Comparison of ENCODE assay signal across 14 cellular contexts in genomic region chr14:90795744-90796143, GRCh38. TPM values are rescaled to one million over a fixed set of nuclear protein-coding genes. Genes with fewer than 3 reads are reported as not detected.
DNase-seq lines count a peak whose midpoint lies in the region; ATAC-seq and TF ChIP-seq lines count a peak whose summit lies in the region.
"Had no signal": no experiment of that assay in that cellular context is flagged by ENCODE, and none has a peak within 500 bp of the region (broad histone marks: within the 10 kb centered on the region; RNA-seq: fewer than 3 reads in every experiment).

No MANE protein-coding gene starts in this region.

- H3K27me3 Mint-ChIP-seq in naive thymus-derived CD4-positive, alpha-beta T cell, result no peaks in the 10 kb centered on the region
- H3K27me3 Mint-ChIP-seq: central memory CD8-positive, alpha-beta T cell had no signal

- H2AFZ ChIP-seq in neuronal stem cell (ENCODE audit: low read length), result no peak overlapping the region

- H3K9me3 Mint-ChIP-seq in naive thymus-derived CD4-positive, alpha-beta T cell, result peaks cover 0 to 4% (median 0%) of the 10 kb centered on the region in 11 donors
- H3K9me3 Mint-ChIP-seq: central memory CD8-positive, alpha-beta T cell had no signal

- CTCF ChIA-PET in naive thymus-derived CD4-positive, alpha-beta T cell (lab: Charles Lee), result no interaction called here

- TF ChIP-seq CTCF in BE2C (IDR thresholded peaks at IDR 0.05; ENCODE audit: low read depth, low read length) (no peak; the same call in 1 of the 2 replicates), epithelial cell of esophagus (IDR thresholded peaks at IDR 0.05; ENCODE audit: insufficient read depth, low read depth, low read length, missing control alignments) (no peak), spleen (IDR thresholded peaks at IDR 0.05 in 8 of 11, conservative IDR thresholded peaks at IDR 0.05 in 3 of 11) (no peak)

- no peak overlapping the region for H4K91ac ChIP-seq in neuronal stem cell (ENCODE audit: low read depth, low read length, poor library complexity)

- H3K9me3 ChIP-seq in BE2C (no peaks in the 10 kb centered on the region), neuronal stem cell (replicated peaks in 1 of 2; ENCODE audit: control insufficient read depth in 2 of 2, insufficient read depth in 1 of 2, low read depth in 1 of 2, low read length in 2 of 2) (peaks cover 0 to 8% of the 10 kb centered on the region in 2 donors), HAP-1 (no peaks in the 10 kb centered on the region), spleen (no peaks in the 10 kb centered on the region)
- no peaks in the 10 kb centered on the region for H3K9me3 ChIP-seq in naive thymus-derived CD4-positive, alpha-beta T cell (ENCODE audit: control insufficient read depth in 2 of 3, low read length in 3 of 3)
- H3K9me3 ChIP-seq: sigmoid colon, SJCRH30 had no signal

- no peak overlapping the region for H3K4me2 ChIP-seq in neuronal stem cell (ENCODE audit: insufficient read depth, low read length, poor library complexity, severe bottlenecking)

- no peak overlapping the region for H3K14ac ChIP-seq in neuronal stem cell (ENCODE audit: low read length)

- H3K9ac ChIP-seq in neuronal stem cell (ENCODE audit: low read depth, low read length, poor library complexity), result no peak overlapping the region

- no peak overlapping the region for H3K4ac ChIP-seq in neuronal stem cell (ENCODE audit: low read length)

- DNase-seq in BE2C (peak; percentile 62), NCI-H69 (lab: John Stamatoyannopoulos, UW) (peak; percentile 22), epithelial cell of esophagus (ENCODE audit: low read depth) (peak; percentile 89), neuronal stem cell (ENCODE audit: low spot score) (no peak), HAP-1 (ENCODE audit: low spot score in 2 of 2) (no peak), spleen (no peak), cerebellum (ENCODE audit: low spot score) (no peak)
- DNase-seq in naive thymus-derived CD4-positive, alpha-beta T cell, result no peak
- DNase-seq: DMS79; NCI-H1436; sigmoid colon; SJCRH30; stimulated activated naive CD8-positive, alpha-beta T cell treated with anti-CD3 and anti-CD28 coated beads, Interleukin-15, Interleukin-2, amounts not matched to agents 100 U/mL and 50 U/mL, for 24 hours had no signal

- H3K36me3 ChIP-seq in BE2C (no peaks in the 10 kb centered on the region), neuronal stem cell (replicated peaks in 1 of 2; ENCODE audit: control insufficient read depth in 2 of 2, insufficient read depth in 2 of 2, low read length in 2 of 2) (no peaks in the 10 kb centered on the region), HAP-1 (replicated peaks) (no peaks in the 10 kb centered on the region), spleen (no peaks in the 10 kb centered on the region)
- H3K36me3 ChIP-seq in naive thymus-derived CD4-positive, alpha-beta T cell (ENCODE audit: control insufficient read depth in 2 of 3, insufficient read depth in 3 of 3, low read length in 3 of 3), result no peaks in the 10 kb centered on the region
- H3K36me3 ChIP-seq: sigmoid colon, SJCRH30 had no signal

- peaks cover 8% of the 10 kb centered on the region for H3K4me1 ChIP-seq in BE2C
- H3K4me1 ChIP-seq in neuronal stem cell (ENCODE audit: control insufficient read depth in 2 of 2, insufficient read depth in 1 of 2, low read depth in 1 of 2, low read length in 2 of 2), result peaks cover 1 to 3% of the 10 kb centered on the region in 2 donors
- H3K4me1 ChIP-seq in naive thymus-derived CD4-positive, alpha-beta T cell (ENCODE audit: control insufficient read depth in 2 of 2, insufficient read depth in 2 of 2, low read length in 2 of 2), result no peaks in the 10 kb centered on the region
- H3K4me1 ChIP-seq in HAP-1, result no peaks in the 10 kb centered on the region
- peaks cover 0 to 32% (median 21%) of the 10 kb centered on the region in 6 donors for H3K4me1 ChIP-seq in spleen
- H3K4me1 ChIP-seq: SJCRH30 had no signal

- H3K27me3 ChIP-seq in BE2C (no peaks in the 10 kb centered on the region), neuronal stem cell (ENCODE audit: control insufficient read depth in 3 of 3, insufficient read depth in 3 of 3, low read depth in 1 of 3, low read length in 3 of 3) (no peaks in the 10 kb centered on the region), HAP-1 (ENCODE audit: low read depth) (no peaks in the 10 kb centered on the region), spleen (replicated peaks in 1 of 7) (no peaks in the 10 kb centered on the region)
- no peaks in the 10 kb centered on the region for H3K27me3 ChIP-seq in naive thymus-derived CD4-positive, alpha-beta T cell (ENCODE audit: control insufficient read depth in 2 of 2, insufficient read depth in 2 of 2, low read length in 2 of 2)
- H3K27me3 ChIP-seq: sigmoid colon, SJCRH30 had no signal

- H2BK15ac ChIP-seq in neuronal stem cell (ENCODE audit: low read length), result no peak overlapping the region

- H3K27ac ChIP-seq in neuronal stem cell (replicated peaks; ENCODE audit: low read length), result no peak overlapping the region
- no peak overlapping the region for H3K27ac ChIP-seq in naive thymus-derived CD4-positive, alpha-beta T cell (ENCODE audit: low read depth, low read length)
- H3K27ac ChIP-seq in spleen, result peak overlapping the region in 2 of 8 donors; percentile 55 to 74
- H3K27ac ChIP-seq: sigmoid colon, SJCRH30 had no signal

- H3K79me1 ChIP-seq in neuronal stem cell (ENCODE audit: low read depth, low read length), result no peaks in the 10 kb centered on the region

- intact Hi-C loops in naive thymus-derived CD4-positive, alpha-beta T cell (cut with micrococcal nuclease), result no loop called here
- intact Hi-C loops in spleen (cut with DNase I; ENCODE audit: low total_unique reads), result no loop called here

- WGBS in neuronal stem cell (ENCODE audit: extremely low coverage in 2 of 2, insufficient read length in 2 of 2, insufficient replicate concordance in 1 of 2), 2 donors, result no CpG with 5 or more reads among the region's 8 CpGs
- WGBS in spleen, 5 donors, result 66 to 81% (median 76%) methylated on average over 8 of the region's 8 CpGs

- no peak overlapping the region for H2BK12ac ChIP-seq in neuronal stem cell (ENCODE audit: low read length)

- no peak for TF ChIP-seq POLR2A in spleen (IDR thresholded peaks at IDR 0.05)

- H2BK5ac ChIP-seq in neuronal stem cell (ENCODE audit: low read length), result no peak overlapping the region

- H3K23ac ChIP-seq in neuronal stem cell (ENCODE audit: low read depth, low read length, poor library complexity), result no peak overlapping the region

- H2AK5ac ChIP-seq in neuronal stem cell (ENCODE audit: low read depth, low read length), result no peak overlapping the region

- no peak overlapping the region for H3K27ac Mint-ChIP-seq in naive thymus-derived CD4-positive, alpha-beta T cell

- POLR2A ChIA-PET in naive thymus-derived CD4-positive, alpha-beta T cell (lab: Charles Lee), result no interaction called here

- no peak for ATAC-seq in naive thymus-derived CD4-positive, alpha-beta T cell
- ATAC-seq: stimulated activated naive CD8-positive, alpha-beta T cell treated with anti-CD3 and anti-CD28 coated beads, Interleukin-15, Interleukin-2, amounts not matched to agents 100 U/mL and 50 U/mL, for 24 hours had no signal

- in situ Hi-C loops in HAP-1 (cut with MboI; ENCODE audit: low sequenced_read_pairs), result no loop called here

- peaks cover 0 to 5% (median 0%) of the 10 kb centered on the region in 5 donors for H3K36me3 Mint-ChIP-seq in naive thymus-derived CD4-positive, alpha-beta T cell

- H4K8ac ChIP-seq in neuronal stem cell (ENCODE audit: low read depth, low read length), result no peak overlapping the region

- peaks cover 0 to 7% (median 0%) of the 10 kb centered on the region in 7 donors for H3K4me1 Mint-ChIP-seq in naive thymus-derived CD4-positive, alpha-beta T cell
- H3K4me1 Mint-ChIP-seq: central memory CD8-positive, alpha-beta T cell had no signal

- H3K4me3 ChIP-seq in BE2C (ENCODE audit: low read depth, low read length), result no peak overlapping the region
- H3K4me3 ChIP-seq in epithelial cell of esophagus (ENCODE audit: low read length), result no peak overlapping the region
- H3K4me3 ChIP-seq in neuronal stem cell (ENCODE audit: low read length in 2 of 2), result no peak overlapping the region
- H3K4me3 ChIP-seq in naive thymus-derived CD4-positive, alpha-beta T cell (ENCODE audit: low read length), result no peak overlapping the region
- H3K4me3 ChIP-seq in HAP-1, result no peak overlapping the region
- H3K4me3 ChIP-seq in spleen, result no peak overlapping the region
- H3K4me3 ChIP-seq: sigmoid colon, SJCRH30 had no signal

- no peak overlapping the region for H3K4me3 Mint-ChIP-seq in naive thymus-derived CD4-positive, alpha-beta T cell
- H3K4me3 Mint-ChIP-seq: central memory CD8-positive, alpha-beta T cell had no signal

- peak overlapping the region; percentile 42 for H3K18ac ChIP-seq in neuronal stem cell (ENCODE audit: low read length)

- H2BK120ac ChIP-seq in neuronal stem cell (ENCODE audit: low read depth, low read length), result no peak overlapping the region

RNA-seq across cellular contexts. Expression of gene TTC7B, which starts 20.5 kb away (rescaled TPM):
- polyA plus RNA-seq in BE2C (2012; ENCODE audit: insufficient read depth, insufficient read length, low read depth), result 47.3 TPM
- 27.7 TPM for polyA plus RNA-seq in neuronal stem cell (2013, experiment 1 of 2)
- 26.3 TPM for polyA plus RNA-seq in neuronal stem cell (2013, experiment 2 of 2)
- total RNA-seq in naive thymus-derived CD4-positive, alpha-beta T cell, result 1 to 10 TPM in 3 of 5 experiments, under 1 TPM in 1, not detected in 1; 0.65 to 9.5 (median 5.0) TPM
- polyA plus RNA-seq in naive thymus-derived CD4-positive, alpha-beta T cell, result under 1 TPM in 1 of 2 donors, not detected in 1; 0.08 TPM
- total RNA-seq in spleen, result 10 to 100 TPM; 54.1 to 98.4 (median 64.7) TPM
- polyA plus RNA-seq in spleen, result 10 to 100 TPM in 1 of 3 donors, 1 to 10 TPM in 2; 6.6 to 16.0 (median 6.7) TPM
- total RNA-seq in cerebellum, result 26.3 TPM

Comparison
In these comparisons a context has a peak if more than half of its experiments do, and no peak if none do; other contexts are left out.
1. DNase-seq: peak in BE2C (single experiment), NCI-H69 (single experiment) and epithelial cell of esophagus (single experiment); none in neuronal stem cell (single experiment), naive thymus-derived CD4-positive, alpha-beta T cell (0 of 9), HAP-1 (0 of 2), spleen (single experiment) and cerebellum (single experiment).